1 cellular context compared by ENCODE assay signal in genomic region chr9:96437454-96437853, GRCh38.
TF ChIP-seq lines count a peak whose summit lies in the region.

No MANE protein-coding gene starts in this region.

TF ChIP-seq in HepG2, 621 proteins besides CTCF, POLR2A, EP300 and RAD21:
- no peak for TF ChIP-seq CENPBD1 (CRISPR knock-in tag; IDR thresholded peaks at IDR 0.05; ENCODE audit: borderline replicate concordance, low read depth)
- TF ChIP-seq ZNF629 (CRISPR knock-in tag; conservative IDR thresholded peaks at IDR 0.05): peak; percentile 97
- no peak for TF ChIP-seq ZBTB7B (CRISPR knock-in tag; IDR thresholded peaks at IDR 0.05)
- no peak for TF ChIP-seq PBX3 (CRISPR knock-in tag; IDR thresholded peaks at IDR 0.05; ENCODE audit: borderline replicate concordance)
- TF ChIP-seq BHLHE40 (IDR thresholded peaks at IDR 0.05; ENCODE audit: low read length): no peak
- 0 out of 2 replicates have a peak, but pooled peaks have one; percentile 58 for TF ChIP-seq ADNP (CRISPR knock-in tag; IDR thresholded peaks at IDR 0.05)
- TF ChIP-seq RFX5 (IDR thresholded peaks at IDR 0.05; ENCODE audit: low read depth, low read length): no peak
- no peak for TF ChIP-seq SETDB1 (CRISPR knock-in tag; IDR thresholded peaks at IDR 0.05; ENCODE audit: borderline replicate concordance)
- TF ChIP-seq ZNF614 (CRISPR knock-in tag; IDR thresholded peaks at IDR 0.05; ENCODE audit: borderline replicate concordance): no peak
- no peak for TF ChIP-seq ZNF317 (CRISPR knock-in tag; IDR thresholded peaks at IDR 0.05)
- no peak for TF ChIP-seq KDM5A (IDR thresholded peaks at IDR 0.05; ENCODE audit: borderline replicate concordance, low read length)
- no peak for TF ChIP-seq SRSF1 (optimal IDR thresholded peaks at IDR 0.05; ENCODE audit: low read depth, low read length)
- TF ChIP-seq ZNF136 (CRISPR knock-in tag; IDR thresholded peaks at IDR 0.05; ENCODE audit: low read depth): no peak
- no peak for TF ChIP-seq ZNF816 (CRISPR knock-in tag; IDR thresholded peaks at IDR 0.05; ENCODE audit: borderline replicate concordance)
- 0 out of 2 replicates have a peak, but pooled peaks have one; percentile 34 for TF ChIP-seq ZSCAN30 (CRISPR knock-in tag; IDR thresholded peaks at IDR 0.05)
- TF ChIP-seq SNAI1 (CRISPR knock-in tag; IDR thresholded peaks at IDR 0.05; ENCODE audit: borderline replicate concordance): no peak
- no peak for TF ChIP-seq ZFP90 (CRISPR knock-in tag; IDR thresholded peaks at IDR 0.05; ENCODE audit: borderline replicate concordance)
- TF ChIP-seq POGK (CRISPR knock-in tag; conservative IDR thresholded peaks at IDR 0.05): no peak
- TF ChIP-seq ZNF879 (CRISPR knock-in tag; IDR thresholded peaks at IDR 0.05): no peak
- no peak for TF ChIP-seq TFE3 (CRISPR knock-in tag; IDR thresholded peaks at IDR 0.05)
- peak; percentile 86 for TF ChIP-seq KDM1A (CRISPR knock-in tag; IDR thresholded peaks at IDR 0.05)
- no peak for TF ChIP-seq HNRNPUL1 (IDR thresholded peaks at IDR 0.05; ENCODE audit: low read depth, low read length)
- TF ChIP-seq ZNF282 (IDR thresholded peaks at IDR 0.05; ENCODE audit: partially characterized antibody): no peak
- TF ChIP-seq SRSF4 (IDR thresholded peaks at IDR 0.05; ENCODE audit: low read depth, low read length, poor library complexity, severe bottlenecking): no peak
- peak; percentile 79 for TF ChIP-seq ZMYM3 (CRISPR knock-in tag; IDR thresholded peaks at IDR 0.05)
- TF ChIP-seq ZNF615 (CRISPR knock-in tag; IDR thresholded peaks at IDR 0.05; ENCODE audit: borderline replicate concordance): 0 out of 2 replicates have a peak, but pooled peaks have one; percentile 4
- TF ChIP-seq ZNF772 (CRISPR knock-in tag; IDR thresholded peaks at IDR 0.05): no peak
- no peak for TF ChIP-seq KMT2A (CRISPR knock-in tag; IDR thresholded peaks at IDR 0.05)
- TF ChIP-seq ZNF205 (CRISPR knock-in tag; IDR thresholded peaks at IDR 0.05): no peak
- no peak for TF ChIP-seq CSRNP2 (CRISPR knock-in tag; conservative IDR thresholded peaks at IDR 0.05; ENCODE audit: low read depth)
